16 cellular contexts compared by ENCODE assay signal in the genomic region with DNA sequence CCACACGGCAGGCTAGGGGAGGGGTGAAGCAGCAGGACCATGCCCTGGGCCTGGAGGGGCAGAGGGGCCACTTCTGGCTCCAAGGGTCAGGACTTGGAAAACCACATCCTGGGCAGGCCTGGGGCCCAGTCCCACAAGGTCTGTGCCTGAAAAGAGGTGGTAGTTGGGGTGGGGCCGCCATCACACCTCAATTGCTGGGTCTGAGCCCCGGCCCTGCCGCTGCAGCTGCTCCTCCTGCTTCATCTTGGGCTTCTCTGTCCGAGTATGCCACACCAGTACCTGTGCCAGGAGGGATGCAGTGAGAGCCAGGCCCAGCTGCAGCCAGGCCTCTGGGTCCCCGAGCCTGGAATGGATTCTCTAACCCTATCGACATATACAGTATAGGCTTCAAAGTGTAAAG.
"Had no signal": no experiment of that assay in that cellular context is flagged by ENCODE, and none has a peak within 500 bp of the region (broad histone marks: within the 10 kb centered on the region; RNA-seq: fewer than 3 reads in every experiment).

No MANE protein-coding gene starts in this region.

- H3K4me3 ChIP-seq: esophagus muscularis mucosa, hepatocyte, skin epidermis, transverse colon had no signal

- H3K27me3 Mint-ChIP-seq: T-cell had no signal

- H3K9me3 Mint-ChIP-seq: activated naive CD4-positive, alpha-beta T cell treated with anti-CD3 and anti-CD28 coated beads, Interleukin-2, amount 50 U/mL, for 72 hours; natural killer cell; T-cell had no signal

- H3K9me3 ChIP-seq: esophagus muscularis mucosa, SK-N-SH, transverse colon had no signal

- H3K36me3 ChIP-seq: transverse colon had no signal

- FAIRE-seq: colon had no signal

- H3K4me2 ChIP-seq: hepatocyte, SK-N-SH had no signal

- DNase-seq: activated effector memory CD4-positive, alpha-beta T cell treated with Interleukin-2 at 50 U/mL for 16 hours; islet precursor cell; natural killer cell; SK-N-SH; stimulated activated CD4-positive, alpha-beta T cell treated with anti-CD3 and anti-CD28 coated beads, Interleukin-15, amount 100 ng/mL, for 24 hours; stimulated activated CD4-positive, alpha-beta T cell treated with anti-CD3 and anti-CD28 coated beads, Interleukin-4, amount 100 ng/mL, for 1 hour; stimulated activated naive CD4-positive, alpha-beta T cell; T-cell; T-helper 9 cell; transverse colon had no signal

- H3K27ac ChIP-seq: transverse colon had no signal

- ATAC-seq: activated naive CD4-positive, alpha-beta T cell treated with anti-CD3 and anti-CD28 coated beads, Interleukin-2, amount 50 U/mL, for 72 hours; left lobe of liver; natural killer cell; T-cell had no signal

- H3K27me3 ChIP-seq: esophagus muscularis mucosa, hepatocyte, transverse colon had no signal

- H3K4me3 Mint-ChIP-seq: natural killer cell, T-cell had no signal

- H3K36me3 Mint-ChIP-seq: natural killer cell had no signal

- H3K9ac ChIP-seq: SK-N-SH had no signal

- H2AFZ ChIP-seq: hepatocyte had no signal
